ENCODE assay signal across 1 cellular context in the genomic region with DNA sequence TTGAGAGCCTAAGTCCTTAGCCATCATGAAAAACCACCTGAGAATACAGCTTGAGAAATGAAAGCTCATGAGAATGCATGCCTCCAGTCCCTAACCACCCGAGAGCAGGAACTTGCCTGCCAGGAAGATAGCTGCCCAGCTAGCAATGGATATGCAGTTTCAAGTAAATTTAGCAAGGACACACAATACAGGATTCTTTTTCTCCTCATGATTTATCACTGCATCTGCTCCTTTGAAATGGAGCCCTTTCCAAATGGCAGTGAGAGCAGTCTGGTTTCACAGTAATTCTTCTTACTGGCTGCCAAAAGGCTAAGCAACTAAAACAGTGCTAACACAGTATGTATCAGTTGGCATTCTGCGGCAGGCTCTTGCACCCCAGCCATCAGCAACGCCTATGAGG.
TF ChIP-seq lines count a peak whose summit lies in the region.

No MANE protein-coding gene starts in this region.

TF ChIP-seq in SK-N-SH treated with all-trans-retinoic acid at 6 μM for 48 hours, 23 proteins besides CTCF, POLR2A, EP300 and RAD21 (continued from another document):
- TF ChIP-seq PPARA (CRISPR knock-in tag; IDR thresholded peaks at IDR 0.05; ENCODE audit: borderline replicate concordance) (no peak), ISL1 (CRISPR knock-in tag; IDR thresholded peaks at IDR 0.05) (no peak), GLIS3 (CRISPR knock-in tag; IDR thresholded peaks at IDR 0.05) (no peak), ZNF70 (CRISPR knock-in tag; IDR thresholded peaks at IDR 0.05) (no peak), ZC3H10 (CRISPR knock-in tag; IDR thresholded peaks at IDR 0.05) (no peak), ESRRG (CRISPR knock-in tag; IDR thresholded peaks at IDR 0.05) (no peak), OSR1 (CRISPR knock-in tag; IDR thresholded peaks at IDR 0.05) (no peak), RARB (CRISPR knock-in tag; IDR thresholded peaks at IDR 0.05) (no peak), ZFP3 (CRISPR knock-in tag; IDR thresholded peaks at IDR 0.05) (no peak), ZNF8 (CRISPR knock-in tag; IDR thresholded peaks at IDR 0.05) (no peak), ZNF565 (CRISPR knock-in tag; conservative IDR thresholded peaks at IDR 0.05; ENCODE audit: low read depth) (no peak)
- TF ChIP-seq, protein P1, sequence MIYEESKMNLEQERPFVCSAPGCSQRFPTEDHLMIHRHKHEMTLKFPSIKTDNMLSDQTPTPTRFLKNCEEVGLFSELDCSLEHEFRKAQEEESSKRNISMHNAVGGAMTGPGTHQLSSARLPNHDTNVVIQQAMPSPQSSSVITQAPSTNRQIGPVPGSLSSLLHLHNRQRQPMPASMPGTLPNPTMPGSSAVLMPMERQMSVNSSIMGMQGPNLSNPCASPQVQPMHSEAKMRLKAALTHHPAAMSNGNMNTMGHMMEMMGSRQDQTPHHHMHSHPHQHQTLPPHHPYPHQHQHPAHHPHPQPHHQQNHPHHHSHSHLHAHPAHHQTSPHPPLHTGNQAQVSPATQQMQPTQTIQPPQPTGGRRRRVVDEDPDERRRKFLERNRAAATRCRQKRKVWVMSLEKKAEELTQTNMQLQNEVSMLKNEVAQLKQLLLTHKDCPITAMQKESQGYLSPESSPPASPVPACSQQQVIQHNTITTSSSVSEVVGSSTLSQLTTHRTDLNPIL (CRISPR knock-in tag; IDR thresholded peaks at IDR 0.05; ENCODE audit: low read depth) = no peak
- TF ChIP-seq, protein P2, sequence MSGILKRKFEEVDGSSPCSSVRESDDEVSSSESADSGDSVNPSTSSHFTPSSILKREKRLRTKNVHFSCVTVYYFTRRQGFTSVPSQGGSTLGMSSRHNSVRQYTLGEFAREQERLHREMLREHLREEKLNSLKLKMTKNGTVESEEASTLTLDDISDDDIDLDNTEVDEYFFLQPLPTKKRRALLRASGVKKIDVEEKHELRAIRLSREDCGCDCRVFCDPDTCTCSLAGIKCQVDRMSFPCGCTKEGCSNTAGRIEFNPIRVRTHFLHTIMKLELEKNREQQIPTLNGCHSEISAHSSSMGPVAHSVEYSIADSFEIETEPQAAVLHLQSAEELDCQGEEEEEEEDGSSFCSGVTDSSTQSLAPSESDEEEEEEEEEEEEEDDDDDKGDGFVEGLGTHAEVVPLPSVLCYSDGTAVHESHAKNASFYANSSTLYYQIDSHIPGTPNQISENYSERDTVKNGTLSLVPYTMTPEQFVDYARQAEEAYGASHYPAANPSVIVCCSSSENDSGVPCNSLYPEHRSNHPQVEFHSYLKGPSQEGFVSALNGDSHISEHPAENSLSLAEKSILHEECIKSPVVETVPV (CRISPR knock-in tag; IDR thresholded peaks at IDR 0.05) = no peak
TF ChIP-seq in SK-N-SH treated with all-trans-retinoic acid at 6 μM for 48 hours: peak in this region for 0.
